In the genomic region with DNA sequence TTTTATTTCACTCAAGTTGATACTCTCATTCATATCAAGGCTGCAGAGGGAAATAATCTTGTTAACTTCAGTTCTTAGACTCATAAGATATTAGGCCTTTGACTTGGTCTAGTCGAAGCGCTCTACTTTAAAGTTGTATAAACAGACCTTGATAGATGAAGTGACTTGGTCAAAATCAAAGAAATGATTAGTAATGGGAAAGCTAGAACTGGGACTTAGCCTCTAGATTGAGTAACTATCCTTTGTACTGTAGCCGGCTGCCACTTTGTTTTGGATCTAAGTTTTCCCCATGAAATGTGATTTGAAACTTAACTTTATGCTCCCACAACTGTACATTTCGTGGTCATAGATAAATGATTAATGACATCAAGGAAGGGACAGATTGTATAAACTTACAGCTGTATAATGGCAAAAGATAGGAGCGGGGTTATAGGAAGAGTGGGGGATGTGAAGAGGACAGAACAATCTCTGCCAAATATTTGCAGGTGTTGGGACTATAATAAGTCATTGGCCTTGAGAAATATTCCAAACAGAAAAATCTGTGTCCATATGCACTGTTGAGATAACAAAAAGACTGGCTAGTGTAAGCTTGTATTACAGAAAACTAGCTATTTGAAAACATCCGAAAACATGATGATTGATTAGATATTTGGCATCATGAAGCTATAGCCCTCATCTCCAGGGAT, we compare ENCODE assay signal across 28 cellular contexts.
"Had no signal": no experiment of that assay in that cellular context is flagged by ENCODE, and none has a peak within 500 bp of the region (broad histone marks: within the 10 kb centered on the region; RNA-seq: fewer than 3 reads in every experiment).

No MANE protein-coding gene starts in this region.

- H3K27me3 Mint-ChIP-seq: progenitor cell of endocrine pancreas; stimulated activated naive CD8-positive, alpha-beta T cell treated with anti-CD3 and anti-CD28 coated beads, Interleukin-15, Interleukin-2, amounts not matched to agents 100 ng/mL and 50 ng/mL, for 24 hours had no signal

- H3K9ac ChIP-seq: neural progenitor cell, parathyroid adenoma had no signal

- H3K9me3 Mint-ChIP-seq: naive thymus-derived CD8-positive, alpha-beta T cell; natural killer cell treated with Interleukin-12 subunit alpha and Interleukin-12 subunit beta and Interleukin-15 and Interleukin-18, amount 100 ng/mL, for 72 hours; neural progenitor cell; stimulated activated effector memory CD8-positive, alpha-beta T cell treated with anti-CD3 and anti-CD28 coated beads, Interleukin-12 subunit alpha, Interleukin-12 subunit beta, amount 100 ng/mL, for 72 hours; stimulated activated naive B cell treated with anti-CD40 and anti-IgM and Interleukin-4, amounts not matched to agents 10 μg/mL and 1 μg/mL and 100 μg/mL, for 72 hours; stimulated activated naive CD8-positive, alpha-beta T cell treated with anti-CD3 and anti-CD28 coated beads, Interleukin-15, Interleukin-2, amounts not matched to agents 100 ng/mL and 50 ng/mL, for 24 hours had no signal

- H3K4me1 Mint-ChIP-seq: neural progenitor cell; stimulated activated naive B cell treated with anti-CD40 and anti-IgM and Interleukin-4, amounts not matched to agents 10 μg/mL and 1 μg/mL and 100 μg/mL, for 72 hours had no signal

- H3K27ac ChIP-seq: neural progenitor cell, ovary, parathyroid adenoma, psoas muscle, right lobe of liver, sigmoid colon, stomach, thoracic aorta, thyroid gland, tibial nerve, upper lobe of left lung, uterus had no signal

- H3K36me3 Mint-ChIP-seq: natural killer cell treated with Interleukin-12 subunit alpha and Interleukin-12 subunit beta and Interleukin-15 and Interleukin-18, amount 100 ng/mL, for 72 hours; neural progenitor cell; stimulated activated naive B cell treated with anti-CD40 and anti-IgM and Interleukin-4, amounts not matched to agents 10 μg/mL and 1 μg/mL and 100 μg/mL, for 72 hours had no signal

- H2AFZ ChIP-seq: neural progenitor cell, parathyroid adenoma had no signal

- H3K4me3 ChIP-seq: neural progenitor cell, ovary, psoas muscle, right lobe of liver, sigmoid colon, stomach, thoracic aorta, thyroid gland, tibial nerve, upper lobe of left lung, uterus had no signal

- H3K4me3 Mint-ChIP-seq: naive thymus-derived CD8-positive, alpha-beta T cell; natural killer cell treated with Interleukin-12 subunit alpha and Interleukin-12 subunit beta and Interleukin-15 and Interleukin-18, amount 100 ng/mL, for 72 hours; neural progenitor cell; stimulated activated effector memory CD8-positive, alpha-beta T cell treated with anti-CD3 and anti-CD28 coated beads, Interleukin-12 subunit alpha, Interleukin-12 subunit beta, amount 100 ng/mL, for 72 hours; stimulated activated naive B cell treated with anti-CD40 and anti-IgM and Interleukin-4, amounts not matched to agents 10 μg/mL and 1 μg/mL and 100 μg/mL, for 72 hours; stimulated activated naive CD8-positive, alpha-beta T cell treated with anti-CD3 and anti-CD28 coated beads, Interleukin-15, Interleukin-2, amounts not matched to agents 100 ng/mL and 50 ng/mL, for 24 hours had no signal

- H3K27ac Mint-ChIP-seq: naive thymus-derived CD8-positive, alpha-beta T cell; natural killer cell treated with Interleukin-12 subunit alpha and Interleukin-12 subunit beta and Interleukin-15 and Interleukin-18, amount 100 ng/mL, for 72 hours; neural progenitor cell; progenitor cell of endocrine pancreas; stimulated activated effector memory CD8-positive, alpha-beta T cell treated with anti-CD3 and anti-CD28 coated beads, Interleukin-12 subunit alpha, Interleukin-12 subunit beta, amount 100 ng/mL, for 72 hours; stimulated activated naive B cell treated with anti-CD40 and anti-IgM and Interleukin-4, amounts not matched to agents 10 μg/mL and 1 μg/mL and 100 μg/mL, for 72 hours; stimulated activated naive CD8-positive, alpha-beta T cell treated with anti-CD3 and anti-CD28 coated beads, Interleukin-15, Interleukin-2, amounts not matched to agents 100 ng/mL and 50 ng/mL, for 24 hours had no signal

- DNase-seq: naive thymus-derived CD8-positive, alpha-beta T cell; occipital lobe; ovary; posterior cingulate gyrus; psoas muscle; right cardiac atrium; right lobe of liver; sigmoid colon; small intestine; stimulated activated CD4-positive, alpha-beta T cell treated with anti-CD3 and anti-CD28 coated beads, Interleukin-15, amount 100 ng/mL, for 24 hours; stimulated activated CD4-positive, alpha-beta T cell treated with anti-CD3 and anti-CD28 coated beads, Interleukin-2, amount 100 ng/mL, for 24 hours; stimulated activated CD4-positive, alpha-beta T cell treated with anti-CD3 and anti-CD28 coated beads, Interleukin-2, amount 100 ng/mL, for 48 hours; stimulated activated CD4-positive, alpha-beta T cell treated with anti-CD3 and anti-CD28 coated beads, Interleukin-4, amount 100 ng/mL, for 24 hours; stimulated activated naive B cell treated with anti-CD40 and anti-IgM and Interleukin-4, amounts not matched to agents 10 μg/mL and 1 μg/mL and 100 μg/mL, for 72 hours; stimulated activated naive CD4-positive, alpha-beta T cell treated with Interleukin-2 at 50 U/mL for 16 hours; stomach; thyroid gland; trophoblast cell; upper lobe of left lung; uterus had no signal

- H3K27me3 ChIP-seq: neural progenitor cell, ovary, right lobe of liver, sigmoid colon, thyroid gland, upper lobe of left lung, uterus had no signal

- H3K9me3 ChIP-seq: ovary, psoas muscle, right lobe of liver, sigmoid colon, stomach, thoracic aorta, thyroid gland, tibial nerve, upper lobe of left lung, uterus had no signal

- FAIRE-seq: small intestine had no signal

- ATAC-seq: naive thymus-derived CD8-positive, alpha-beta T cell; natural killer cell treated with Interleukin-12 subunit alpha and Interleukin-12 subunit beta and Interleukin-15 and Interleukin-18, amount 100 ng/mL, for 72 hours; psoas muscle; right cardiac atrium; right lobe of liver; stimulated activated effector memory CD8-positive, alpha-beta T cell treated with anti-CD3 and anti-CD28 coated beads, Interleukin-12 subunit alpha, Interleukin-12 subunit beta, amount 100 ng/mL, for 72 hours; stimulated activated naive B cell treated with anti-CD40 and anti-IgM and Interleukin-4, amounts not matched to agents 10 μg/mL and 1 μg/mL and 100 μg/mL, for 72 hours had no signal

- H3K79me2 ChIP-seq: parathyroid adenoma had no signal

- H3K36me3 ChIP-seq: neural progenitor cell, ovary, right lobe of liver, thoracic aorta, uterus had no signal

- H3K4me2 ChIP-seq: neural progenitor cell had no signal

- H3K4me1 ChIP-seq: neural progenitor cell, parathyroid adenoma, stomach, tibial nerve, upper lobe of left lung, uterus had no signal
